In genomic region chr9:131008563-131008908, GRCh38 we compare ENCODE assay signal across 12 cellular contexts. TPM values are rescaled to one million over a fixed set of nuclear protein-coding genes. Genes with fewer than 3 reads are reported as not detected.
DNase-seq lines count a peak whose midpoint lies in the region; ATAC-seq and TF ChIP-seq lines count a peak whose summit lies in the region.
"Had no signal": no experiment of that assay in that cellular context is flagged by ENCODE, and none has a peak within 500 bp of the region (broad histone marks: within the 10 kb centered on the region; RNA-seq: fewer than 3 reads in every experiment).

No MANE protein-coding gene starts in this region.

- no peak for DNase-seq in activated naive CD4-positive, alpha-beta T cell treated with anti-CD3 and anti-CD28 coated beads for 36 hours
- DNase-seq in activated naive CD4-positive, alpha-beta T cell (lab: John Stamatoyannopoulos, UW), result no peak
- DNase-seq in SK-N-MC (ENCODE audit: low read depth, low spot score) (no peak), iPS DF 6.9 (ENCODE audit: low read depth, low spot score) (no peak), upper lobe of right lung (no peak), omental fat pad (ENCODE audit: low spot score) (no peak), mesenteric fat pad (ENCODE audit: low spot score) (no peak)
- DNase-seq: activated CD8-positive, alpha-beta memory T cell treated with anti-CD3 and anti-CD28 coated beads, Interleukin-2, amount 50 U/mL, for 4 hours; AML-193; cerebellar nuclear complex; transverse colon had no signal

- H3K4me1 ChIP-seq in iPS DF 6.9 (ENCODE audit: control insufficient read depth, insufficient read depth, low read length) (peaks cover 11% of the 10 kb centered on the region), upper lobe of right lung (peaks cover 3% of the 10 kb centered on the region)

- no peaks in the 10 kb centered on the region for H3K9me3 Mint-ChIP-seq in activated naive CD4-positive, alpha-beta T cell treated with anti-CD3 and anti-CD28 coated beads for 36 hours
- H3K9me3 Mint-ChIP-seq in stimulated activated memory B cell treated with anti-CD40 and anti-IgM and Interleukin-4, amounts not matched to agents 10 μg/mL and 1 μg/mL and 100 μg/mL, for 72 hours, result no peaks in the 10 kb centered on the region

- H3K4me1 Mint-ChIP-seq in activated naive CD4-positive, alpha-beta T cell treated with anti-CD3 and anti-CD28 coated beads for 36 hours (ENCODE audit: low read depth), result peaks cover 3% of the 10 kb centered on the region
- H3K4me1 Mint-ChIP-seq in stimulated activated memory B cell treated with anti-CD40 and anti-IgM and Interleukin-4, amounts not matched to agents 10 μg/mL and 1 μg/mL and 100 μg/mL, for 72 hours, result no peaks in the 10 kb centered on the region

- H3K4me3 ChIP-seq in SK-N-MC, result peak overlapping the region; percentile 62
- peak overlapping the region; percentile 4; the same call in 1 of the 2 replicates for H3K4me3 ChIP-seq in iPS DF 6.9 (ENCODE audit: low read length)
- H3K4me3 ChIP-seq in upper lobe of right lung, result no peak overlapping the region

- H3K27ac ChIP-seq in SK-N-MC (no peak overlapping the region), iPS DF 6.9 (ENCODE audit: low read length) (no peak overlapping the region), upper lobe of right lung (no peak overlapping the region)
- H3K27ac ChIP-seq: transverse colon had no signal

- H3K27ac Mint-ChIP-seq in activated naive CD4-positive, alpha-beta T cell treated with anti-CD3 and anti-CD28 coated beads for 36 hours, result no peak overlapping the region
- H3K27ac Mint-ChIP-seq in stimulated activated memory B cell treated with anti-CD40 and anti-IgM and Interleukin-4, amounts not matched to agents 10 μg/mL and 1 μg/mL and 100 μg/mL, for 72 hours, result no peak overlapping the region

- H3K9ac ChIP-seq in SK-N-MC (ENCODE audit: insufficient read length), result no peak overlapping the region

- no CpG with 5 or more reads among the region's 8 CpGs for WGBS in iPS DF 6.9 (ENCODE audit: insufficient coverage, insufficient read length)

- H3K36me3 Mint-ChIP-seq in activated naive CD4-positive, alpha-beta T cell treated with anti-CD3 and anti-CD28 coated beads for 36 hours (ENCODE audit: low read depth), result no peaks in the 10 kb centered on the region
- H3K36me3 Mint-ChIP-seq in stimulated activated memory B cell treated with anti-CD40 and anti-IgM and Interleukin-4, amounts not matched to agents 10 μg/mL and 1 μg/mL and 100 μg/mL, for 72 hours, result no peaks in the 10 kb centered on the region

- intact Hi-C loops in activated naive CD4-positive, alpha-beta T cell treated with anti-CD3 and anti-CD28 coated beads for 36 hours (cut with micrococcal nuclease), result loop anchor here (2.0 kb wide), 1 partner anchor 38 kb away; no protein-coding TSS in a partner anchor
- intact Hi-C loops in upper lobe of right lung (cut with DNase I), result no loop called here

- TF ChIP-seq CTCF in upper lobe of right lung (IDR thresholded peaks at IDR 0.05) (no peak), omental fat pad (IDR thresholded peaks at IDR 0.05) (no peak)

- peak overlapping the region; percentile 15 for H3K4me3 Mint-ChIP-seq in activated naive CD4-positive, alpha-beta T cell treated with anti-CD3 and anti-CD28 coated beads for 36 hours
- H3K4me3 Mint-ChIP-seq in stimulated activated memory B cell treated with anti-CD40 and anti-IgM and Interleukin-4, amounts not matched to agents 10 μg/mL and 1 μg/mL and 100 μg/mL, for 72 hours, result peak overlapping the region; percentile 23

- peaks cover 23% of the 10 kb centered on the region for H3K27me3 Mint-ChIP-seq in activated naive CD4-positive, alpha-beta T cell treated with anti-CD3 and anti-CD28 coated beads for 36 hours (ENCODE audit: low read depth)
- peaks cover 69% of the 10 kb centered on the region for H3K27me3 Mint-ChIP-seq in stimulated activated memory B cell treated with anti-CD40 and anti-IgM and Interleukin-4, amounts not matched to agents 10 μg/mL and 1 μg/mL and 100 μg/mL, for 72 hours

- H3K9me3 ChIP-seq in SK-N-MC (ENCODE audit: low read depth, low read length) (no peaks in the 10 kb centered on the region), iPS DF 6.9 (ENCODE audit: control insufficient read depth, insufficient read depth, low read length) (no peaks in the 10 kb centered on the region), upper lobe of right lung (no peaks in the 10 kb centered on the region)
- H3K9me3 ChIP-seq: transverse colon had no signal

- no peaks in the 10 kb centered on the region for H3K36me3 ChIP-seq in SK-N-MC (ENCODE audit: insufficient read depth, low read length)
- H3K36me3 ChIP-seq in iPS DF 6.9 (ENCODE audit: control insufficient read depth, insufficient read depth, low read length), result no peaks in the 10 kb centered on the region
- H3K36me3 ChIP-seq in upper lobe of right lung, result no peaks in the 10 kb centered on the region
- H3K36me3 ChIP-seq: transverse colon had no signal

- H3K27me3 ChIP-seq in iPS DF 6.9 (ENCODE audit: control insufficient read depth, insufficient read depth, low read length), result peaks cover 1% of the 10 kb centered on the region; the same call in 1 of the 2 replicates
- peaks cover 35% of the 10 kb centered on the region for H3K27me3 ChIP-seq in upper lobe of right lung

- CTCF ChIA-PET in activated naive CD4-positive, alpha-beta T cell treated with anti-CD3 and anti-CD28 coated beads for 36 hours (lab: Charles Lee), result no interaction called here

- no peak for ATAC-seq in stimulated activated memory B cell treated with anti-CD40 and anti-IgM and Interleukin-4, amounts not matched to agents 10 μg/mL and 1 μg/mL and 100 μg/mL, for 72 hours
- no peak for ATAC-seq in upper lobe of right lung
- no peak for ATAC-seq in omental fat pad (ENCODE audit: low FRiP score)

RNA-seq across cellular contexts. Expression of gene LAMC3, which starts 0.4 kb away (rescaled TPM):
- total RNA-seq in activated naive CD4-positive, alpha-beta T cell treated with anti-CD3 and anti-CD28 coated beads for 36 hours, result under 1 TPM; 0.69 to 0.98 TPM
- total RNA-seq in upper lobe of right lung (28.5 TPM), omental fat pad (1 to 10 TPM in 1 of 4 donors, under 1 TPM in 3; 0.09 to 1.9 (median 0.65) TPM), mesenteric fat pad (4.8 TPM)
